ENCODE assay signal across 1 cellular context in the genomic region with DNA sequence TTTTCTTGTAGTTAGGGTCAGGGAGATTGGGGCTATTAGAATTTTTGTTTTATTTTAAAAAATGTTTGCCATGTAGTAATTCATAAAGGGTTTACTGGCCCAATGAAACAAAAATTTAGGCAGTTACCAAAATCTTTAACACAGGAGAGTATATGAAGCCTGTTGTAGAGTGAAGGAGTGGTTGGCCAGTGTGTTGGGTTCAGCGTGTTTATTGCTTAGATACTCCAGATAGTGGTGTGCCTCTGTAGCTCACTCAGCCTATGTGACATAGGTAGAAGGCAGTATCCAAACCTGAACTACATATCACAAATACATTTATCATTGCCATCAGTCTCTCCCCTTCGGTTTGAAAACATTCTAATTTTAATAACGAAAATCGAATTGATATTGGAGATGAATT.
TF ChIP-seq lines count a peak whose summit lies in the region.

No MANE protein-coding gene starts in this region.

TF ChIP-seq in IMR-90, 13 proteins besides CTCF, POLR2A, EP300 and RAD21 (continued from another document):
- TF ChIP-seq ELK1 (IDR thresholded peaks at IDR 0.05; ENCODE audit: borderline replicate concordance, low read depth, low read length) (no peak), USF2 (IDR thresholded peaks at IDR 0.05; ENCODE audit: low read depth, low read length) (no peak), RFX5 (IDR thresholded peaks at IDR 0.05; ENCODE audit: low read depth, low read length) (no peak), MAZ (IDR thresholded peaks at IDR 0.05; ENCODE audit: borderline replicate concordance, low read depth, low read length) (no peak), CEBPB (IDR thresholded peaks at IDR 0.05; ENCODE audit: low read depth, low read length) (no peak), CHD1 (IDR thresholded peaks at IDR 0.05; ENCODE audit: low read depth, low read length) (no peak), BHLHE40 (IDR thresholded peaks at IDR 0.05; ENCODE audit: low read depth, low read length) (no peak), NFE2L2 (IDR thresholded peaks at IDR 0.05; ENCODE audit: low read depth, low read length) (no peak)
TF ChIP-seq in IMR-90: peak in this region for 0.
